In genomic region chr16:14097182-14097951, GRCh38 we compare ENCODE assay signal across 10 cellular contexts. TPM values are rescaled to one million over a fixed set of nuclear protein-coding genes. Genes with fewer than 3 reads are reported as not detected.
DNase-seq lines count a peak whose midpoint lies in the region; ATAC-seq and TF ChIP-seq lines count a peak whose summit lies in the region.
"Had no signal": no experiment of that assay in that cellular context is flagged by ENCODE, and none has a peak within 500 bp of the region (broad histone marks: within the 10 kb centered on the region; RNA-seq: fewer than 3 reads in every experiment).

No MANE protein-coding gene starts in this region.

- peak overlapping the region; percentile 99 for H3K27ac Mint-ChIP-seq in Calu3 (ENCODE audit: unreplicated experiment)
- H3K27ac Mint-ChIP-seq: activated T-helper 1 cell treated with anti-CD3 and anti-CD28 coated beads, Interleukin-12 subunit alpha, Interleukin-12 subunit beta, Interleukin-2, Interleukin-4 antibody, amounts not matched to agents 30 ng/mL and 10 ng/mL and 1 ng/mL, durations not matched to agents 14 hours and 24 hours and 36 hours had no signal

- peaks cover 13% of the 10 kb centered on the region for H3K36me3 Mint-ChIP-seq in Calu3 (ENCODE audit: insufficient read depth, unreplicated experiment)

- H3K4me3 Mint-ChIP-seq in Calu3 (ENCODE audit: low read depth, unreplicated experiment) = peak overlapping the region; percentile 67
- H3K4me3 Mint-ChIP-seq: activated T-helper 1 cell treated with anti-CD3 and anti-CD28 coated beads, Interleukin-12 subunit alpha, Interleukin-12 subunit beta, Interleukin-2, Interleukin-4 antibody, amounts not matched to agents 30 ng/mL and 10 ng/mL and 1 ng/mL, durations not matched to agents 14 hours and 24 hours and 36 hours had no signal

- intact Hi-C loops in Calu3 (cut with micrococcal nuclease; ENCODE audit: unreplicated experiment) (loop anchor here (1.0 to 10.0 kb wide), 3 partner anchors 25 to 447 kb away; no protein-coding TSS in a partner anchor), colonic mucosa (cut with DNase I) (no loop called here)

- H3K36me3 ChIP-seq in colonic mucosa = no peaks in the 10 kb centered on the region
- no peaks in the 10 kb centered on the region for H3K36me3 ChIP-seq in muscle layer of duodenum (ENCODE audit: control insufficient read depth in 1 of 2, insufficient read depth in 2 of 2, low read length in 2 of 2)

- H3K4me3 ChIP-seq in colonic mucosa = no peak overlapping the region
- peak overlapping the region in 1 of 2 donors; percentile 8 for H3K4me3 ChIP-seq in muscle layer of duodenum (ENCODE audit: low read depth in 1 of 2, low read length in 2 of 2)

- H3K4me1 ChIP-seq in colonic mucosa = peaks cover 4% of the 10 kb centered on the region
- H3K4me1 ChIP-seq in muscle layer of duodenum (ENCODE audit: control insufficient read depth in 1 of 2, insufficient read depth in 2 of 2, low read length in 2 of 2) = peaks cover 17 to 21% of the 10 kb centered on the region in 2 donors

- ATAC-seq in GM21390 (IDR thresholded peaks at IDR 0.05; ENCODE audit: unreplicated experiment) = no peak

- CTCF ChIA-PET in Calu3 (lab: Charles Lee) = interaction anchor here (0.7 to 2.4 kb wide), 4 partner anchors 10 to 178 kb away, joined by 3 to 11 read pairs (median 6); partner anchors contain the start of gene ERCC4

- DNase-seq in Calu3 (peak; percentile 76), NCI-H2029 (lab: John Stamatoyannopoulos, UW) (peak; percentile 67), colonic mucosa (peak; percentile 70), DMS 273 treated with DMSO at 0.1 percent for 48 hours (lab: John Stamatoyannopoulos, UW) (no peak), ecto neural progenitor cell (ENCODE audit: low spot score) (no peak)
- no peak for DNase-seq in effector CD8-positive, alpha-beta T cell (lab: John Stamatoyannopoulos, UW)
- DNase-seq: stimulated activated CD4-positive, alpha-beta T cell treated with anti-CD3 and anti-CD28 coated beads, Interleukin-2, amount 100 ng/mL, for 48 hours had no signal

- no peaks in the 10 kb centered on the region for H3K27me3 Mint-ChIP-seq in Calu3 (ENCODE audit: unreplicated experiment)

- H3K9me3 ChIP-seq in colonic mucosa = no peaks in the 10 kb centered on the region
- no peaks in the 10 kb centered on the region for H3K9me3 ChIP-seq in muscle layer of duodenum (ENCODE audit: control insufficient read depth in 1 of 2, low read length in 2 of 2)

- H3K4me1 Mint-ChIP-seq in Calu3 (ENCODE audit: low read depth, unreplicated experiment) = peaks cover 68% of the 10 kb centered on the region

- no peaks in the 10 kb centered on the region for H3K9me3 Mint-ChIP-seq in Calu3 (ENCODE audit: low read depth, unreplicated experiment)
- H3K9me3 Mint-ChIP-seq: activated T-helper 1 cell treated with anti-CD3 and anti-CD28 coated beads, Interleukin-12 subunit alpha, Interleukin-12 subunit beta, Interleukin-2, Interleukin-4 antibody, amounts not matched to agents 30 ng/mL and 10 ng/mL and 1 ng/mL, durations not matched to agents 14 hours and 24 hours and 36 hours had no signal

- H3K27ac ChIP-seq in colonic mucosa (peak overlapping the region; percentile 66), muscle layer of duodenum (ENCODE audit: low read length) (peak overlapping the region; percentile 21)

- TF ChIP-seq CTCF in Calu3 (IDR thresholded peaks at IDR 0.05; ENCODE audit: unreplicated experiment) = no peak
- no peak for TF ChIP-seq CTCF in colonic mucosa (IDR thresholded peaks at IDR 0.05)

- H3K9ac ChIP-seq in colonic mucosa (ENCODE audit: low read depth in 2 of 2, low read length in 2 of 2) = peak overlapping the region in 1 of 2 donors; percentile 46

- no TSS peak for BruUV-seq in Calu3 (replicated peaks; lab: Mats Ljungman, UMichigan)

- H3K27me3 ChIP-seq in colonic mucosa (no peaks in the 10 kb centered on the region), muscle layer of duodenum (ENCODE audit: low read depth, low read length) (no peaks in the 10 kb centered on the region)

RNA-seq across cellular contexts. Expression of gene MRTFB, which starts 26.2 kb away (rescaled TPM):
- total RNA-seq in Calu3 (2022) (67.3 and 69.5 TPM in 2 replicates), colonic mucosa (10 to 100 TPM; 31.4 to 40.3 TPM)

Comparison
In these comparisons a context has a peak if more than half of its experiments do, and no peak if none do; other contexts are left out.
1. DNase-seq: peak in Calu3 (single experiment), NCI-H2029 (single experiment) and colonic mucosa (single experiment); none in DMS 273 treated with DMSO at 0.1 percent for 48 hours (single experiment), effector CD8-positive, alpha-beta T cell (single experiment) and ecto neural progenitor cell (single experiment).